In the genomic region with DNA sequence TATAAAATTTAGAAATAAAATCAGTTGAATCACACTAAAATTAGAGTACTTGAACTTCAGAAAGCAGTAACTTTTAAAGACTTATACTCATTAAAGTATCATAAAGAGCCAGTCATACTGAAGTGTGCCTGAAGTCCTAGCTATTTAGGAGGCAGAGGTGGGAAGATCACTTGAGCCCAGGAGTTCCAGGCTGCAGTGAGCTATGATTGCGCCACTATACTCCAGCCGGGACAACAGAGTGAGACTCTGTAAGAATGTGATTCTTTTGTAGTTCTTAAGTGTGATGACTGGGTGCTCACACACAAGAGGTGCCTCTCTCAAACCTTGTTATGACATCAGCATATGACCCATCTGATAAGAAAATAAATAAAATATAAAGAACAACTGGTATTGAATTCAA, we compare ENCODE assay signal across 15 cellular contexts. TPM values are rescaled to one million over a fixed set of nuclear protein-coding genes. Genes with fewer than 3 reads are reported as not detected.
DNase-seq lines count a peak whose midpoint lies in the region; ATAC-seq, FAIRE-seq and TF ChIP-seq lines count a peak whose summit lies in the region.
"Had no signal": no experiment of that assay in that cellular context is flagged by ENCODE, and none has a peak within 500 bp of the region (broad histone marks: within the 10 kb centered on the region; RNA-seq: fewer than 3 reads in every experiment).

No MANE protein-coding gene starts in this region.

- CTCF ChIA-PET in endothelial cell of umbilical vein (lab: Charles Lee): interaction anchor here (2.4 to 2.8 kb wide), 3 partner anchors 9 to 59 kb away, joined by 13 to 22 read pairs (median 14); partner anchors contain the start of gene TLK1

- POLR2A ChIA-PET in endothelial cell of umbilical vein (lab: Charles Lee): no interaction called here

- no peak overlapping the region for H3K23ac ChIP-seq in neuronal stem cell (ENCODE audit: low read depth, low read length, poor library complexity)

- H4K8ac ChIP-seq in neuronal stem cell (ENCODE audit: low read depth, low read length): no peak overlapping the region

- peaks cover 90% of the 10 kb centered on the region for H3K79me2 ChIP-seq in endothelial cell of umbilical vein (ENCODE audit: control insufficient read depth, insufficient read depth, low read length)

- no peak overlapping the region for H2BK15ac ChIP-seq in neuronal stem cell (ENCODE audit: low read length)

- H3K27ac ChIP-seq in BLaER1 (peak overlapping the region; percentile 35), RWPE2 (ENCODE audit: poor library complexity, severe bottlenecking) (peak overlapping the region; percentile 34), endothelial cell of umbilical vein (ENCODE audit: insufficient read depth, low read depth, low read length) (no peak overlapping the region), neuronal stem cell (replicated peaks; ENCODE audit: low read length) (no peak overlapping the region)
- H3K27ac ChIP-seq: A549 had no signal

- H3K79me1 ChIP-seq in neuronal stem cell (ENCODE audit: low read depth, low read length): peaks cover 2% of the 10 kb centered on the region

- H3K9me3 ChIP-seq in BLaER1 (peaks cover 17% of the 10 kb centered on the region), RWPE2 (ENCODE audit: severe bottlenecking) (no peaks in the 10 kb centered on the region), endothelial cell of umbilical vein (replicated peaks; ENCODE audit: control insufficient read depth, insufficient read depth, low read length) (no peaks in the 10 kb centered on the region), neuronal stem cell (replicated peaks in 1 of 2; ENCODE audit: control insufficient read depth in 2 of 2, insufficient read depth in 1 of 2, low read depth in 1 of 2, low read length in 2 of 2) (peaks cover 0 to 13% of the 10 kb centered on the region in 2 donors)
- H3K9me3 ChIP-seq: A549, MG63 had no signal

- ATAC-seq in RWPE2 (ENCODE audit: low read depth) (no peak), GM18907 (IDR thresholded peaks at IDR 0.05; ENCODE audit: unreplicated experiment) (no peak), HG02970 (IDR thresholded peaks at IDR 0.05; ENCODE audit: low FRiP score, unreplicated experiment) (no peak)
- ATAC-seq: Panc1 had no signal

- H3K18ac ChIP-seq in neuronal stem cell (ENCODE audit: low read length): no peak overlapping the region

- H3K4me3 ChIP-seq in BLaER1: no peak overlapping the region
- no peak overlapping the region for H3K4me3 ChIP-seq in RWPE2 (ENCODE audit: severe bottlenecking)
- H3K4me3 ChIP-seq in endothelial cell of umbilical vein (replicated peaks in 1 of 3; ENCODE audit: insufficient read depth in 1 of 3, low read depth in 1 of 3, low read length in 3 of 3): no peak overlapping the region
- H3K4me3 ChIP-seq in neuronal stem cell (ENCODE audit: low read length in 2 of 2): no peak overlapping the region
- H3K4me3 ChIP-seq: A549, MG63 had no signal

- peak overlapping the region; percentile 22 for H2BK12ac ChIP-seq in neuronal stem cell (ENCODE audit: low read length)

- no TSS peak for BruUV-seq in endothelial cell of umbilical vein (replicated peaks; lab: Mats Ljungman, UMichigan)

- no peak for FAIRE-seq in endothelial cell of umbilical vein (lab: Jason Lieb, UNC)
- FAIRE-seq: A549 had no signal

- peaks cover 8% of the 10 kb centered on the region for H3K36me3 ChIP-seq in BLaER1
- peaks cover 5% of the 10 kb centered on the region for H3K36me3 ChIP-seq in RWPE2 (ENCODE audit: low read depth)
- no peaks in the 10 kb centered on the region for H3K36me3 ChIP-seq in endothelial cell of umbilical vein (ENCODE audit: control insufficient read depth in 2 of 2, extremely low read depth in 1 of 2, insufficient read depth in 2 of 2, low read length in 2 of 2)
- peaks cover 1 to 12% of the 10 kb centered on the region in 2 donors for H3K36me3 ChIP-seq in neuronal stem cell (replicated peaks in 1 of 2; ENCODE audit: control insufficient read depth in 2 of 2, insufficient read depth in 2 of 2, low read length in 2 of 2)
- H3K36me3 ChIP-seq: MG63 had no signal

- H4K20me1 ChIP-seq in BLaER1: peaks cover 97% of the 10 kb centered on the region
- peaks cover 8% of the 10 kb centered on the region for H4K20me1 ChIP-seq in endothelial cell of umbilical vein (replicated peaks; ENCODE audit: control insufficient read depth, extremely low read depth, insufficient read depth, low read length)

- WGBS in neuronal stem cell (ENCODE audit: extremely low coverage in 2 of 2, insufficient read length in 2 of 2, insufficient replicate concordance in 1 of 2), 2 donors: no CpG with 5 or more reads among the region's 2 CpGs

- H2BK5ac ChIP-seq in neuronal stem cell (ENCODE audit: low read length): no peak overlapping the region

- H3K9ac ChIP-seq in BLaER1 (no peak overlapping the region), endothelial cell of umbilical vein (replicated peaks; ENCODE audit: extremely low read depth, insufficient read depth, low read length) (no peak overlapping the region), neuronal stem cell (ENCODE audit: low read depth, low read length, poor library complexity) (no peak overlapping the region)

- dilution Hi-C loops in endothelial cell of umbilical vein (cut with MboI; ENCODE audit: extremely low pct_ligation_motif_present, low sequenced_read_pairs): no loop called here

- H3K4me2 ChIP-seq in BLaER1 (peak overlapping the region; percentile 70), endothelial cell of umbilical vein (ENCODE audit: insufficient read depth, low read length) (peak overlapping the region; percentile 51), neuronal stem cell (ENCODE audit: insufficient read depth, low read length, poor library complexity, severe bottlenecking) (no peak overlapping the region)
- H3K4me2 ChIP-seq: A549 had no signal

- H3K9me1 ChIP-seq in endothelial cell of umbilical vein (replicated peaks; ENCODE audit: control insufficient read depth, extremely low read depth, insufficient read depth, low read length): no peaks in the 10 kb centered on the region

- H2AFZ ChIP-seq in endothelial cell of umbilical vein (ENCODE audit: low read depth, low read length): no peak overlapping the region
- H2AFZ ChIP-seq in neuronal stem cell (ENCODE audit: low read length): no peak overlapping the region

- no peak overlapping the region for H4K91ac ChIP-seq in neuronal stem cell (ENCODE audit: low read depth, low read length, poor library complexity)

- no peaks in the 10 kb centered on the region for H3K27me3 ChIP-seq in BLaER1
- no peaks in the 10 kb centered on the region for H3K27me3 ChIP-seq in RWPE2 (ENCODE audit: insufficient read depth, poor library complexity, severe bottlenecking)
- no peaks in the 10 kb centered on the region for H3K27me3 ChIP-seq in endothelial cell of umbilical vein (ENCODE audit: control insufficient read depth in 2 of 2, insufficient read depth in 2 of 2, low read length in 2 of 2)
- no peaks in the 10 kb centered on the region for H3K27me3 ChIP-seq in neuronal stem cell (ENCODE audit: control insufficient read depth in 3 of 3, insufficient read depth in 3 of 3, low read depth in 1 of 3, low read length in 3 of 3)
- H3K27me3 ChIP-seq: MG63 had no signal

- no peak for TF ChIP-seq CTCF in RWPE2 (IDR thresholded peaks at IDR 0.05; ENCODE audit: poor library complexity, severe bottlenecking)
- no peak for TF ChIP-seq CTCF in endothelial cell of umbilical vein (IDR thresholded peaks at IDR 0.05; ENCODE audit: extremely low read depth in 1 of 2, insufficient read depth in 1 of 2, low read depth in 1 of 2, low read length in 2 of 2)

- intact Hi-C loops in endothelial cell of umbilical vein (cut with micrococcal nuclease): loop anchor here (1.0 kb wide), 1 partner anchor 13 kb away; no protein-coding TSS in a partner anchor

- peaks cover 31% of the 10 kb centered on the region for H3K4me1 ChIP-seq in BLaER1
- peaks cover 7% of the 10 kb centered on the region for H3K4me1 ChIP-seq in RWPE2 (ENCODE audit: insufficient read depth, poor library complexity, severe bottlenecking)
- H3K4me1 ChIP-seq in endothelial cell of umbilical vein (ENCODE audit: control insufficient read depth, extremely low read depth, insufficient read depth, low read length): peaks cover 29% of the 10 kb centered on the region
- no peaks in the 10 kb centered on the region for H3K4me1 ChIP-seq in neuronal stem cell (ENCODE audit: control insufficient read depth in 2 of 2, insufficient read depth in 1 of 2, low read depth in 1 of 2, low read length in 2 of 2)

- no peak overlapping the region for H3K14ac ChIP-seq in neuronal stem cell (ENCODE audit: low read length)

- no peak for DNase-seq in RWPE2 (ENCODE audit: low spot score)
- no peak for DNase-seq in endothelial cell of umbilical vein (ENCODE audit: low read depth, low spot score)
- no peak for DNase-seq in neuronal stem cell (ENCODE audit: low spot score)
- DNase-seq in superior temporal gyrus (ENCODE audit: extremely low spot score): no peak
- DNase-seq: C1 segment of cervical spinal cord, IMR-90, MG63, NCI-H1092 treated with DMSO at 0.1 percent for 48 hours, NCI-H146, NCI-H2029 treated with DMSO at 0.1 percent for 48 hours had no signal

- no peak for TF ChIP-seq POLR2A in endothelial cell of umbilical vein (IDR thresholded peaks at IDR 0.05; ENCODE audit: low read depth, low read length)

- H2AK5ac ChIP-seq in neuronal stem cell (ENCODE audit: low read depth, low read length): no peak overlapping the region

- H3K4ac ChIP-seq in neuronal stem cell (ENCODE audit: low read length): no peak overlapping the region

- no peak overlapping the region for H2BK120ac ChIP-seq in neuronal stem cell (ENCODE audit: low read depth, low read length)

TF ChIP-seq in endothelial cell of umbilical vein, 7 proteins besides CTCF, POLR2A, EP300 and RAD21 (continues in another document):
- TF ChIP-seq FOS (IDR thresholded peaks at IDR 0.05; ENCODE audit: borderline replicate concordance, insufficient read depth, low read length) (no peak), JUN (IDR thresholded peaks at IDR 0.05; ENCODE audit: borderline replicate concordance, insufficient read depth, insufficient read length, low read depth) (no peak), EZH2 (IDR thresholded peaks at IDR 0.05; ENCODE audit: borderline replicate concordance, low read depth, low read length, severe bottlenecking) (no peak)
- TF ChIP-seq, protein P1, sequence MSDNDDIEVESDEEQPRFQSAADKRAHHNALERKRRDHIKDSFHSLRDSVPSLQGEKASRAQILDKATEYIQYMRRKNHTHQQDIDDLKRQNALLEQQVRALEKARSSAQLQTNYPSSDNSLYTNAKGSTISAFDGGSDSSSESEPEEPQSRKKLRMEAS (IDR thresholded peaks at IDR 0.05; ENCODE audit: insufficient read depth, insufficient read length): no peak

RNA-seq across cellular contexts. Expression of gene TLK1, which starts 14.6 kb away (rescaled TPM):
- total RNA-seq in endothelial cell of umbilical vein: 53.7 and 62.7 TPM in 2 replicates
- polyA plus RNA-seq in endothelial cell of umbilical vein: 4.1 and 5.8 TPM in 2 replicates
- polyA plus RNA-seq in endothelial cell of umbilical vein (2011; cell fraction: cytosol; rRNA removed): 9.5 and 9.7 TPM in 2 replicates
- 11.8 and 14.2 TPM in 2 replicates for polyA plus RNA-seq in endothelial cell of umbilical vein (2011; cell fraction: nucleus; rRNA removed)
- polyA plus RNA-seq in endothelial cell of umbilical vein (2012): 23.2 and 24.8 TPM in 2 replicates
- polyA minus RNA-seq in endothelial cell of umbilical vein: 11.1 and 15.6 TPM in 2 replicates
- polyA minus RNA-seq in endothelial cell of umbilical vein (2011; cell fraction: cytosol; rRNA and poly(A)+ RNA removed): 14.4 TPM
- 37.4 and 41.5 TPM in 2 replicates for polyA minus RNA-seq in endothelial cell of umbilical vein (2011; cell fraction: nucleus; rRNA and poly(A)+ RNA removed)
- 34.0 TPM for polyA plus RNA-seq in neuronal stem cell (2013, experiment 1 of 2)
- 30.7 TPM for polyA plus RNA-seq in neuronal stem cell (2013, experiment 2 of 2)

Comparison
In these comparisons a context has a peak if more than half of its experiments do, and no peak if none do; other contexts are left out.
1. H3K27ac ChIP-seq: peak in BLaER1 (single experiment) and RWPE2 (single experiment); none in endothelial cell of umbilical vein (single experiment) and neuronal stem cell (single experiment).